In the genomic region with DNA sequence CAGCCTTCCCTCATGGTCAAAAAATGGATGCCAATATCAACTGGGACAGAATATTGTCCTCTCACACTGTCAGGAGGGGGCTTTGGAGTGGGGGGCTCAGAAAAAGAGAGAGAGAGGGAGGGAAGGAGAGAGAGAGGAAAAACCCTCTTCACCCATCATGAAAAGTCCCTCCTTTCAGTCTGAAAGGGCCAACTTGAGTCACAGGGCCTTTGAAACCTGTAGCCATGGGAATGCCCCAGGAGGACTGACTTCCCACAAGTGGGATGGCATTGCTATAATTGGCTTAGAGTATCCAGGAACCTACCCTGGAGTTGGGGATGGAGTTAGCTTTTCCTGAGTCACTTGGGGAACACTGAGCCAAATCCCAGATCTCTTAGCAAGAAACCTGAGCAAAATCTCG, we compare ENCODE assay signal across 20 cellular contexts. TPM values are rescaled to one million over a fixed set of nuclear protein-coding genes. Genes with fewer than 3 reads are reported as not detected.
DNase-seq lines count a peak whose midpoint lies in the region; ATAC-seq, FAIRE-seq and TF ChIP-seq lines count a peak whose summit lies in the region.
"Had no signal": no experiment of that assay in that cellular context is flagged by ENCODE, and none has a peak within 500 bp of the region (broad histone marks: within the 10 kb centered on the region; RNA-seq: fewer than 3 reads in every experiment).

No MANE protein-coding gene starts in this region.

- H3K56ac ChIP-seq in mesendoderm (ENCODE audit: low read length), result no peak overlapping the region

- no peak overlapping the region for H2BK120ac ChIP-seq in mesendoderm (ENCODE audit: low read depth, low read length)

- no peak overlapping the region for H2AK5ac ChIP-seq in mesendoderm (ENCODE audit: low read length)

- H3K4me1 ChIP-seq in endodermal cell (ENCODE audit: control insufficient read depth, insufficient read depth, low read length) (peaks cover 4% of the 10 kb centered on the region), mesendoderm (ENCODE audit: control insufficient read depth, low read depth, low read length) (no peaks in the 10 kb centered on the region), Karpas-422 (ENCODE audit: low read length) (no peaks in the 10 kb centered on the region)
- H3K4me1 ChIP-seq: BLaER1 treated with 17β-estradiol and CSF1 and Interleukin-3, amounts not matched to agents 10 nM and 100 nM had no signal

- H4K20me1 ChIP-seq in Karpas-422 (ENCODE audit: insufficient read depth, low read depth, low read length), result no peaks in the 10 kb centered on the region
- H4K20me1 ChIP-seq: BLaER1 treated with 17β-estradiol and CSF1 and Interleukin-3, amounts not matched to agents 10 nM and 100 nM had no signal

- no peak overlapping the region for H2AFZ ChIP-seq in Karpas-422 (ENCODE audit: low read length)

- H3K9me3 ChIP-seq in endodermal cell (ENCODE audit: control insufficient read depth, low read length) (peaks cover 16% of the 10 kb centered on the region), Karpas-422 (ENCODE audit: low read length) (no peaks in the 10 kb centered on the region)

- TF ChIP-seq CTCF in endodermal cell (conservative IDR thresholded peaks at IDR 0.05), result no peak

- peaks cover 15% of the 10 kb centered on the region for H3K4me1 Mint-ChIP-seq in endodermal cell
- H3K4me1 Mint-ChIP-seq: B cell, H9 had no signal

- no peaks in the 10 kb centered on the region for H3K36me3 ChIP-seq in endodermal cell (ENCODE audit: control insufficient read depth, insufficient read depth, low read length)
- H3K36me3 ChIP-seq in mesendoderm (ENCODE audit: control insufficient read depth, insufficient read depth, low read length), result no peaks in the 10 kb centered on the region
- no peaks in the 10 kb centered on the region; the same call in 1 of the 2 replicates for H3K36me3 ChIP-seq in Karpas-422 (ENCODE audit: insufficient read depth, low read length)

- no peak overlapping the region for H3K18ac ChIP-seq in mesendoderm (ENCODE audit: low read length)

- H3K9me2 ChIP-seq in Karpas-422 (replicated peaks; ENCODE audit: insufficient read depth, low read length), result no peaks in the 10 kb centered on the region

- H3K27me3 Mint-ChIP-seq in endodermal cell (ENCODE audit: insufficient read depth), result no peaks in the 10 kb centered on the region
- H3K27me3 Mint-ChIP-seq: B cell had no signal

- H3K79me2 ChIP-seq in mesendoderm (ENCODE audit: control insufficient read depth, insufficient read depth, low read length), result no peaks in the 10 kb centered on the region
- H3K79me2 ChIP-seq in Karpas-422 (ENCODE audit: low read length), result no peaks in the 10 kb centered on the region

- H3K27me3 ChIP-seq in endodermal cell (ENCODE audit: control insufficient read depth, insufficient read depth, low read length, poor library complexity, severe bottlenecking), result no peaks in the 10 kb centered on the region
- H3K27me3 ChIP-seq in mesendoderm (ENCODE audit: insufficient read depth, low read length, poor library complexity), result no peaks in the 10 kb centered on the region
- no peaks in the 10 kb centered on the region for H3K27me3 ChIP-seq in Karpas-422 (ENCODE audit: low read length)
- H3K27me3 ChIP-seq: BLaER1 treated with 17β-estradiol and CSF1 and Interleukin-3, amounts not matched to agents 10 nM and 100 nM had no signal

- H3K9ac ChIP-seq in endodermal cell (ENCODE audit: extremely low read depth, low read length, poor library complexity, severe bottlenecking) (no peak overlapping the region), mesendoderm (ENCODE audit: low read length) (no peak overlapping the region), Karpas-422 (ENCODE audit: low read length) (no peak overlapping the region)
- H3K9ac ChIP-seq: BLaER1 treated with 17β-estradiol and CSF1 and Interleukin-3, amounts not matched to agents 10 nM and 100 nM had no signal

- no peak overlapping the region for H3K4me3 Mint-ChIP-seq in endodermal cell
- H3K4me3 Mint-ChIP-seq: B cell; CD8-positive, alpha-beta T cell; H9 had no signal

- H3K23ac ChIP-seq in mesendoderm (ENCODE audit: low read length), result no peak overlapping the region

- H3K4me2 ChIP-seq in mesendoderm (ENCODE audit: low read length) (no peak overlapping the region), Karpas-422 (ENCODE audit: low read depth, low read length, poor library complexity, severe bottlenecking) (no peak overlapping the region)
- H3K4me2 ChIP-seq: BLaER1 treated with 17β-estradiol and CSF1 and Interleukin-3, amounts not matched to agents 10 nM and 100 nM had no signal

- H3K79me1 ChIP-seq in mesendoderm (ENCODE audit: low read length), result no peaks in the 10 kb centered on the region

- no peak overlapping the region for H4K8ac ChIP-seq in mesendoderm (ENCODE audit: low read depth, low read length)

- no peak for DNase-seq in GM18507 (ENCODE audit: extremely low spot score, insufficient read length, low read depth)
- DNase-seq in endodermal cell, result peak; percentile 51
- no peak for DNase-seq in mesendoderm
- no peak for DNase-seq in Karpas-422
- no peak for DNase-seq in stimulated activated naive CD4-positive, alpha-beta T cell treated with Interleukin-2 at 50 U/mL for 16 hours (lab: John Stamatoyannopoulos, UW)
- no peak for DNase-seq in HT-29 (ENCODE audit: low spot score)
- DNase-seq: Calu3; CD8-positive, alpha-beta T cell; DMS53; DND-41; EL; H9; KG1 had no signal

- WGBS in endodermal cell (ENCODE audit: insufficient coverage in 1 of 2, insufficient read length in 1 of 2), 2 experiments, result 77% methylated on average over 1 of the region's 1 CpG; no CpG with 5 or more reads in 1 of the 2 experiments
- no CpG with 5 or more reads among the region's 1 CpG for WGBS in mesendoderm (ENCODE audit: extremely low coverage, insufficient coverage, low lambda C conversion rate)

- no peak overlapping the region for H4K5ac ChIP-seq in mesendoderm (ENCODE audit: low read length)

- no peak overlapping the region for H2BK15ac ChIP-seq in mesendoderm (replicated peaks; ENCODE audit: low read depth)

- peak; percentile 43 for ATAC-seq in HG02642 (IDR thresholded peaks at IDR 0.05; ENCODE audit: poor library complexity, unreplicated experiment)
- ATAC-seq in HG02763 (IDR thresholded peaks at IDR 0.05; ENCODE audit: unreplicated experiment), result no peak
- ATAC-seq: CD8-positive, alpha-beta T cell had no signal

- FAIRE-seq in GM18507 (lab: Jason Lieb, UNC), result peak; percentile 44
- FAIRE-seq: GM12892, GM19239, H1 had no signal

- H3K27ac Mint-ChIP-seq in endodermal cell, result peak overlapping the region; percentile 79
- H3K27ac Mint-ChIP-seq: B cell; CD8-positive, alpha-beta T cell; H9 had no signal

- H3K4me3 ChIP-seq in endodermal cell (ENCODE audit: low read length) (no peak overlapping the region), mesendoderm (ENCODE audit: low read length) (no peak overlapping the region), Karpas-422 (ENCODE audit: low read length) (no peak overlapping the region)
- H3K4me3 ChIP-seq: BLaER1 treated with 17β-estradiol and CSF1 and Interleukin-3, amounts not matched to agents 10 nM and 100 nM had no signal

- no peak overlapping the region for H3K27ac ChIP-seq in endodermal cell (ENCODE audit: low read depth, low read length)
- H3K27ac ChIP-seq in mesendoderm (ENCODE audit: low read depth, low read length), result peak overlapping the region; percentile 40
- no peak overlapping the region for H3K27ac ChIP-seq in Karpas-422 (ENCODE audit: low read length)
- H3K27ac ChIP-seq: BLaER1 treated with 17β-estradiol and CSF1 and Interleukin-3, amounts not matched to agents 10 nM and 100 nM had no signal

- H3K4ac ChIP-seq in mesendoderm (ENCODE audit: low read depth, low read length), result no peak overlapping the region

- peaks cover 15% of the 10 kb centered on the region for H3K36me3 Mint-ChIP-seq in endodermal cell (ENCODE audit: low read depth)

- peaks cover 10% of the 10 kb centered on the region for H3K9me3 Mint-ChIP-seq in endodermal cell

- no peak overlapping the region for H2BK5ac ChIP-seq in mesendoderm (ENCODE audit: low read length)

RNA-seq across cellular contexts. Expression of gene DNAJC21, which starts 41.2 kb away (rescaled TPM):
- 10 to 100 TPM; 49.6 to 53.5 TPM for total RNA-seq in endodermal cell
- polyA plus RNA-seq in endodermal cell (2013, experiment 1 of 2), result 49.4 TPM
- polyA plus RNA-seq in endodermal cell (2013, experiment 2 of 2), result 51.5 TPM
- polyA plus RNA-seq in mesendoderm (2013, experiment 1 of 2), result 43.9 TPM
- 45.0 TPM for polyA plus RNA-seq in mesendoderm (2013, experiment 2 of 2)
- total RNA-seq in Karpas-422 (2014; rRNA removed; shearing (Covaris generic); ENCODE audit: low replicate concordance), result 40.4 and 41.0 TPM in 2 replicates
- 19.6 and 20.1 TPM in 2 replicates for total RNA-seq in HT-29 (2014; rRNA removed; shearing (Covaris generic))

RNA-seq across cellular contexts. Expression of gene BRIX1, which starts 55.0 kb away (rescaled TPM):
- 10 to 100 TPM; 46.0 to 54.7 TPM for total RNA-seq in endodermal cell
- 45.1 TPM for polyA plus RNA-seq in endodermal cell (2013, experiment 1 of 2)
- 43.8 TPM for polyA plus RNA-seq in endodermal cell (2013, experiment 2 of 2)
- 104 TPM for polyA plus RNA-seq in mesendoderm (2013, experiment 1 of 2)
- 108 TPM for polyA plus RNA-seq in mesendoderm (2013, experiment 2 of 2)
- total RNA-seq in Karpas-422 (2014; rRNA removed; shearing (Covaris generic); ENCODE audit: low replicate concordance), result 22.8 and 48.6 TPM in 2 replicates
- total RNA-seq in HT-29 (2014; rRNA removed; shearing (Covaris generic)), result 40.3 and 49.5 TPM in 2 replicates

RNA-seq across cellular contexts. Expression of gene RAD1, which starts 55.2 kb away (rescaled TPM):
- total RNA-seq in endodermal cell, result 10 to 100 TPM; 29.3 to 29.8 TPM
- polyA plus RNA-seq in endodermal cell (2013, experiment 1 of 2), result 37.1 TPM
- 35.3 TPM for polyA plus RNA-seq in endodermal cell (2013, experiment 2 of 2)
- 38.8 TPM for polyA plus RNA-seq in mesendoderm (2013, experiment 1 of 2)
- polyA plus RNA-seq in mesendoderm (2013, experiment 2 of 2), result 41.9 TPM
- total RNA-seq in Karpas-422 (2014; rRNA removed; shearing (Covaris generic); ENCODE audit: low replicate concordance), result 34.1 and 59.1 TPM in 2 replicates
- 48.2 and 55.9 TPM in 2 replicates for total RNA-seq in HT-29 (2014; rRNA removed; shearing (Covaris generic))
